Comparison of ENCODE assay signal across 18 cellular contexts in the genomic region with DNA sequence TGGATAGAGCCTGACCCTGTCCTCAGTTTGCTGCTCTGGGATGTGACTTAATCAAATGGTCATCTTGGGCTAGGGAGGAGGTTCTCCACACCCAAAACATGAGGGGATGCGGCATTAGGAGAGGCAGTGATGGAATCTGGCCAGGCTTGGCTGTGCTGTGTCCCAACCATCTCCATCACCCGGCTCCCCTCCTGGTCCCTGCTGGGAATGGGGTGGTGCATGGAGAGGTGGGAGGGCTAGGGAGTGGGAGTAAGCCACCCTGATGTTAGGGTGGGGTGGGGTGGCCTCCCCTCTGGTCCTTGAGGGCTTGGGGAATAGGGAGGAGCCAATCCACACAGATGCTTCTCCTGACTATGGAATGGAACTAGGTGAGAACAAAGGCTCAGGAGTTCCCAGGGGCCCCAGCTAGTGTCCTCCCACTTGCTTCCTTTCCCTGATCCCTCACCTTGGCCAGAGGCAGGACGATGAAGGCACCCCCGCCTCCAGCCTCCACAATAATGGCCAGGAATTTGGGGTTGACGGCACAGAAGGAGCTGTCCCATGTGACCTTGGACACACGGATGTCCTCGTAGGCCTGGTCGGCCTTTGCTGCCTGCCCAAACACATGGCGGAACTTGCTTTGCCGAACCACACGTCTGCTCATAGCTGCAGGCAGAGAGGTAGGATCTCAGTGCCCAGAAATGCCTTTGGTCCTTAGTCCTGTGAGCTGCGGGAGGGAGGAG. TPM values are rescaled to one million over a fixed set of nuclear protein-coding genes. Genes with fewer than 3 reads are reported as not detected.
DNase-seq lines count a peak whose midpoint lies in the region; ATAC-seq and TF ChIP-seq lines count a peak whose summit lies in the region.
"Had no signal": no experiment of that assay in that cellular context is flagged by ENCODE, and none has a peak within 500 bp of the region (broad histone marks: within the 10 kb centered on the region; RNA-seq: fewer than 3 reads in every experiment).

No MANE protein-coding gene starts in this region.

- H3K4me3 Mint-ChIP-seq in WTC11, result peak overlapping the region; percentile 16; the same call in 1 of the 2 replicates
- peak overlapping the region; percentile 33 to 84 (median 78) for H3K4me3 Mint-ChIP-seq in immature natural killer cell
- H3K4me3 Mint-ChIP-seq: mesothelial cell of epicardium had no signal

- ATAC-seq in Right ventricle myocardium inferior (no peak), WTC11 (no peak), GM18858 (IDR thresholded peaks at IDR 0.05; ENCODE audit: unreplicated experiment) (no peak), HG03039 (IDR thresholded peaks at IDR 0.05; ENCODE audit: unreplicated experiment) (no peak)
- ATAC-seq: GM12878 had no signal

- H3K36me3 ChIP-seq in left ventricle myocardium inferior, result no peaks in the 10 kb centered on the region
- H3K36me3 ChIP-seq in stomach smooth muscle (ENCODE audit: control insufficient read depth in 2 of 2, insufficient read depth in 2 of 2, low read length in 2 of 2), result no peaks in the 10 kb centered on the region
- H3K36me3 ChIP-seq: breast epithelium, thoracic aorta had no signal

- H3K9me3 Mint-ChIP-seq in WTC11 (no peaks in the 10 kb centered on the region), immature natural killer cell (no peaks in the 10 kb centered on the region)
- H3K9me3 Mint-ChIP-seq: activated T-helper 2 cell treated with anti-CD3 and anti-CD28 coated beads, Interferon-gamma antibody, Interleukin-2, Interleukin-4, amounts not matched to agents 10 μg/mL and 5 μg/mL and 100 μg/mL, durations not matched to agents 14 hours and 24 hours and 36 hours; mesothelial cell of epicardium had no signal

- H3K4me1 ChIP-seq in left ventricle myocardium inferior (peaks cover 85% of the 10 kb centered on the region), stomach smooth muscle (ENCODE audit: control insufficient read depth, insufficient read depth, low read length) (peaks cover 76% of the 10 kb centered on the region)

- intact Hi-C loops in left ventricle myocardium inferior (cut with micrococcal nuclease) (no loop called here), Right ventricle myocardium inferior (cut with DNase I) (loop anchor here (2.0 to 5.0 kb wide), 2 partner anchors 16 to 141 kb away; no protein-coding TSS in a partner anchor)

- no peaks in the 10 kb centered on the region for H3K27me3 ChIP-seq in left ventricle myocardium inferior (ENCODE audit: low read depth)
- H3K27me3 ChIP-seq in stomach smooth muscle (ENCODE audit: control insufficient read depth in 1 of 2, insufficient read depth in 2 of 2, low read length in 2 of 2), result no peaks in the 10 kb centered on the region
- H3K27me3 ChIP-seq: breast epithelium had no signal

- DNase-seq in left ventricle myocardium inferior (no peak), Right ventricle myocardium inferior (ENCODE audit: missing footprints) (no peak), WTC11 (ENCODE audit: low spot score) (no peak), immature natural killer cell (no peak), MV-4-11 (lab: John Stamatoyannopoulos, UW) (no peak)
- DNase-seq: foreskin melanocyte, NCI-H1694 treated with DMSO at 0.1 percent for 48 hours, NCI-H524 had no signal

- H3K27ac Mint-ChIP-seq in WTC11 (no peak overlapping the region), immature natural killer cell (no peak overlapping the region)
- H3K27ac Mint-ChIP-seq: activated T-helper 2 cell treated with anti-CD3 and anti-CD28 coated beads, Interferon-gamma antibody, Interleukin-2, Interleukin-4, amounts not matched to agents 10 μg/mL and 5 μg/mL and 100 μg/mL, durations not matched to agents 14 hours and 24 hours and 36 hours; mesothelial cell of epicardium had no signal

- H3K27me3 Mint-ChIP-seq in WTC11 (ENCODE audit: low read depth), result peaks cover 82% of the 10 kb centered on the region
- peaks cover 6 to 20% (median 10%) of the 10 kb centered on the region in 3 donors for H3K27me3 Mint-ChIP-seq in immature natural killer cell (ENCODE audit: low read depth in 3 of 3)

- H3K9me3 ChIP-seq in left ventricle myocardium inferior (replicated peaks), result no peaks in the 10 kb centered on the region
- H3K9me3 ChIP-seq in stomach smooth muscle (ENCODE audit: control insufficient read depth in 2 of 2, low read length in 2 of 2), result no peaks in the 10 kb centered on the region
- H3K9me3 ChIP-seq: breast epithelium, thoracic aorta had no signal

- H3K4me3 ChIP-seq in left ventricle myocardium inferior (peak overlapping the region; percentile 73), stomach smooth muscle (ENCODE audit: low read length in 2 of 2) (peak overlapping the region in 1 of 2 donors; percentile 81)
- H3K4me3 ChIP-seq: GM12878 had no signal

- H3K9ac ChIP-seq in stomach smooth muscle (ENCODE audit: low read length in 2 of 2), result no peak overlapping the region
- H3K9ac ChIP-seq: parathyroid adenoma had no signal

- H3K27ac ChIP-seq in left ventricle myocardium inferior (replicated peaks) (peak overlapping the region; percentile 87), stomach smooth muscle (ENCODE audit: low read length) (peak overlapping the region; percentile 46)
- H3K27ac ChIP-seq: breast epithelium, thoracic aorta had no signal

- POLR2A ChIA-PET in WTC11 (lab: Charles Lee), result interaction anchor here (0.6 kb wide), 1 partner anchor 21 kb away, joined by 5 read pairs; no protein-coding TSS in a partner anchor

- CTCF ChIA-PET in WTC11 (lab: Charles Lee), result interaction anchor here (0.5 to 9.2 kb wide), 7 partner anchors 13 to 857 kb away, joined by 3 to 272 read pairs (median 3); a partner anchor contains a TSS

- H3K36me3 Mint-ChIP-seq in WTC11 (no peaks in the 10 kb centered on the region), immature natural killer cell (no peaks in the 10 kb centered on the region)

- H3K4me1 Mint-ChIP-seq in WTC11, result peaks cover 57% of the 10 kb centered on the region
- peaks cover 40 to 47% of the 10 kb centered on the region in 2 donors for H3K4me1 Mint-ChIP-seq in immature natural killer cell

- no peak for TF ChIP-seq CTCF in left ventricle myocardium inferior (IDR thresholded peaks at IDR 0.05; ENCODE audit: borderline replicate concordance)
- no peak for TF ChIP-seq CTCF in WTC11 (IDR thresholded peaks at IDR 0.05)

TF ChIP-seq in WTC11, 78 proteins besides CTCF, POLR2A, EP300 and RAD21 (continues in another document):
- TF ChIP-seq SP1 (CRISPR knock-in tag; conservative IDR thresholded peaks at IDR 0.05), result no peak
- TF ChIP-seq, protein P1, sequence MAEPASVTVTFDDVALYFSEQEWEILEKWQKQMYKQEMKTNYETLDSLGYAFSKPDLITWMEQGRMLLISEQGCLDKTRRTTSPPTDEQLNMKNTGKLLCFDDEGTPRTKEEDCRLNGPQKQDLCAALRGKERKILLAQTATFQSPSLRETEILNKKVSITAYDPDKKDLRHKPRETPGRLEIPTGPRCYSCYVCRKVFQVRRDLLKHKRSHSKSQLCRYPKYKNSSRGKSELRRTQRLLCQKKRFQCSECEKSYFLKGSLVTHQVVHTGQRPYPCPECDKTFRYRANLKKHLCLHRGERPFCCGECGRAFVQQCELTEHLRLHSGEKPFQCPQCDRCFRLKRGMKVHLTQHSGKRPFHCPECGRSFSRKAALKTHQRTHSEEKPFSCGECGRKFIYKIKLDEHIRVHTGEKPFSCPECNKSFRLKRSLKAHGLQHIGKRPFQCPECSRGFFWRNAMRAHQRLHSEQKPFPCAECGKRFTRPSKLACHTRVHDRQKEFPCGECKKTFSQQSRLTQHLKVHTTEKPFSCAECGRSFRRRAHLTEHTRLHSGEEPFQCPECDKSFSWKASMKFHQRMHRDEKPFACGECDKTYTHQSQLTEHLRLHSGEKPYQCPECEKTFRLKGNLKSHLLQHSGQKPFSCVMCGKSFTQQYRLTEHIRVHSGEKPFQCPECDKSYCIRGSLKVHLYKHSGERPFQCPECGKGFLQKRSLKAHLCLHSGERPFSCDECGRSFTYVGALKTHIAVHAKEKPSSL (CRISPR knock-in tag; conservative IDR thresholded peaks at IDR 0.05), result no peak

RNA-seq across cellular contexts. Expression of a gene that starts 1.8 kb away (rescaled TPM):
- total RNA-seq in left ventricle myocardium inferior (101 TPM), Right ventricle myocardium inferior (93.2 TPM), WTC11 (2021) (6.4 to 8.9 TPM (median 7.5 TPM) in 3 replicates)
- polyA plus RNA-seq in immature natural killer cell, result 1 to 10 TPM in 1 of 3 donors, under 1 TPM in 2; 0.12 to 1.3 (median 0.38) TPM
- polyA plus RNA-seq: CD14-positive monocyte had no signal

RNA-seq across cellular contexts. Expression of a gene that starts 28.0 kb away (rescaled TPM):
- total RNA-seq in left ventricle myocardium inferior (5.9 TPM), Right ventricle myocardium inferior (9.2 TPM), WTC11 (2021) (29.8 to 45.5 TPM (median 32.2 TPM) in 3 replicates)
- under 1 TPM in 1 of 3 donors, not detected in 2; 0.18 TPM for polyA plus RNA-seq in immature natural killer cell
- polyA plus RNA-seq: CD14-positive monocyte had no signal

RNA-seq across cellular contexts. Expression of a gene that starts 31.5 kb away (rescaled TPM):
- total RNA-seq in left ventricle myocardium inferior (31.9 TPM), Right ventricle myocardium inferior (33.0 TPM), WTC11 (2021) (43.9 to 66.9 TPM (median 45.0 TPM) in 3 replicates)
- 1 to 10 TPM; 2.3 to 8.9 (median 5.1) TPM for polyA plus RNA-seq in immature natural killer cell

RNA-seq across cellular contexts. Expression of a gene that starts 52.4 kb away (rescaled TPM):
- total RNA-seq in left ventricle myocardium inferior (37.2 TPM), Right ventricle myocardium inferior (38.8 TPM), WTC11 (2021) (33.1 to 41.9 TPM (median 36.7 TPM) in 3 replicates)
- polyA plus RNA-seq in immature natural killer cell, result 10 to 100 TPM; 41.6 to 50.5 (median 47.0) TPM

RNA-seq across cellular contexts. Expression of a gene that starts 54.1 kb away (rescaled TPM):
- total RNA-seq in left ventricle myocardium inferior (5.9 TPM), Right ventricle myocardium inferior (7.1 TPM), WTC11 (2021) (2.6 to 3.3 TPM (median 2.8 TPM) in 3 replicates)
- 10 to 100 TPM; 31.6 to 36.7 (median 34.0) TPM for polyA plus RNA-seq in immature natural killer cell
